8 cellular contexts compared by ENCODE assay signal in genomic region chr11:65540290-65541092, GRCh38. TPM values are rescaled to one million over a fixed set of nuclear protein-coding genes. Genes with fewer than 3 reads are reported as not detected.
A peak's percentile ranks its signal among the peaks of the same experiment; 100 is the strongest.
DNase-seq lines count a peak whose midpoint lies in the region; ATAC-seq and TF ChIP-seq lines count a peak whose summit lies in the region.

No MANE protein-coding gene starts in this region.

- peak overlapping the region; percentile 3 to 82; a peak in 3 of 4 replicates for H4K8ac ChIP-seq in IMR-90 (ENCODE audit: low read depth in 2 of 2, low read length in 2 of 2)

- no peak overlapping the region for H3K18ac ChIP-seq in IMR-90 (ENCODE audit: low read depth, low read length)

- H3K4ac ChIP-seq in IMR-90 (ENCODE audit: low read depth, low read length) = peak overlapping the region; percentile 88

- H3K4me1 Mint-ChIP-seq in activated naive CD4-positive, alpha-beta T cell treated with anti-CD3 and anti-CD28 coated beads, Interleukin-2, amount 10 ng/mL, durations not matched to agents 7 days and 5 days = peaks cover 20% of the 10 kb centered on the region
- H3K4me1 Mint-ChIP-seq in osteocyte (ENCODE audit: unreplicated experiment) = peaks cover 18% of the 10 kb centered on the region

- peaks cover 14% of the 10 kb centered on the region for H3K36me3 Mint-ChIP-seq in activated naive CD4-positive, alpha-beta T cell treated with anti-CD3 and anti-CD28 coated beads, Interleukin-2, amount 10 ng/mL, durations not matched to agents 7 days and 5 days
- H3K36me3 Mint-ChIP-seq in osteocyte (ENCODE audit: unreplicated experiment) = peaks cover 22% of the 10 kb centered on the region

- peak; percentile 56 for ATAC-seq in GM21528 (IDR thresholded peaks at IDR 0.05; ENCODE audit: low FRiP score, unreplicated experiment)
- peak; percentile 94 for ATAC-seq in IMR-90 (ENCODE audit: low read depth)
- ATAC-seq in thoracic aorta (ENCODE audit: insufficient number of reproducible peaks, low FRiP score, low read depth) = peak; percentile 66

- H3K27ac Mint-ChIP-seq in activated naive CD4-positive, alpha-beta T cell treated with anti-CD3 and anti-CD28 coated beads, Interleukin-2, amount 10 ng/mL, durations not matched to agents 7 days and 5 days = peak overlapping the region; percentile 89
- peak overlapping the region; percentile 63 for H3K27ac Mint-ChIP-seq in osteocyte (ENCODE audit: unreplicated experiment)

- peak overlapping the region; percentile 45; the same call in 1 of the 2 replicates for H3K9ac ChIP-seq in IMR-90 (ENCODE audit: low read depth, low read length)

- TF ChIP-seq RAD21 in IMR-90 (IDR thresholded peaks at IDR 0.05; ENCODE audit: low read length) = peak; percentile 77

- peak overlapping the region; percentile 79 for H2BK120ac ChIP-seq in IMR-90 (ENCODE audit: low read depth, low read length)

- peak overlapping the region; percentile 100 for H2AFZ ChIP-seq in IMR-90 (replicated peaks; ENCODE audit: low read length, poor library complexity)

- H3K4me2 ChIP-seq in IMR-90 (ENCODE audit: low read depth, low read length) = peak overlapping the region; percentile 93

- dilution Hi-C loops in IMR-90 (cut with HindIII; ENCODE audit: low sequenced_read_pairs, unreplicated experiment) = no loop called here

- H3K4me3 ChIP-seq in IMR-90 (ENCODE audit: insufficient read depth, low read depth, low read length) (peak overlapping the region; percentile 59), thoracic aorta (peak overlapping the region; percentile 71)

- no peak overlapping the region for H2BK20ac ChIP-seq in IMR-90 (ENCODE audit: low read depth, low read length)

- peak overlapping the region; percentile 81 for H3K4me3 Mint-ChIP-seq in activated naive CD4-positive, alpha-beta T cell treated with anti-CD3 and anti-CD28 coated beads, Interleukin-2, amount 10 ng/mL, durations not matched to agents 7 days and 5 days
- H3K4me3 Mint-ChIP-seq in osteocyte (ENCODE audit: unreplicated experiment) = peak overlapping the region; percentile 71

- H2AK5ac ChIP-seq in IMR-90 (ENCODE audit: low read depth, low read length) = peak overlapping the region; percentile 63; the same call in 1 of the 2 replicates

- no peak overlapping the region; the same call in 1 of the 2 replicates for H4K91ac ChIP-seq in IMR-90 (ENCODE audit: insufficient read depth, low read depth, low read length)

- H3K27me3 Mint-ChIP-seq in activated naive CD4-positive, alpha-beta T cell treated with anti-CD3 and anti-CD28 coated beads, Interleukin-2, amount 10 ng/mL, durations not matched to agents 7 days and 5 days = no peaks in the 10 kb centered on the region
- no peaks in the 10 kb centered on the region for H3K27me3 Mint-ChIP-seq in osteocyte (ENCODE audit: unreplicated experiment)

- DNase-seq in Daoy (ENCODE audit: low read depth) = peak; percentile 93
- peak; percentile 82 for DNase-seq in IMR-90
- peak; percentile 80 for DNase-seq in SK-N-DZ (ENCODE audit: low spot score)
- peak; percentile 92 for DNase-seq in activated naive CD4-positive, alpha-beta T cell treated with anti-CD3 and anti-CD28 coated beads, Interleukin-2, amount 10 ng/mL, durations not matched to agents 7 days and 5 days
- DNase-seq in globus pallidus (ENCODE audit: low spot score) = peak; percentile 90
- peak; percentile 97 for DNase-seq in osteocyte (ENCODE audit: extremely low spot score, unreplicated experiment)
- peak; percentile 59 for DNase-seq in thoracic aorta (ENCODE audit: low spot score)

- peak overlapping the region; percentile 85; the same call in 1 of the 2 replicates for H3K23ac ChIP-seq in IMR-90 (ENCODE audit: low read depth, low read length)

- H3K79me1 ChIP-seq in IMR-90 (ENCODE audit: low read depth in 1 of 2, low read length in 2 of 2) = peaks cover 0 to 14% of the 10 kb centered on the region in 2 experiments; a peak in 3 of 4 replicates

- in situ Hi-C loops in IMR-90 (cut with MboI; ENCODE audit: low sequenced_read_pairs) = no loop called here

- no peaks in the 10 kb centered on the region; the same call in 1 of the 2 replicates for H3K9me1 ChIP-seq in IMR-90 (ENCODE audit: insufficient read depth, low read length)

- BruUV-seq in IMR-90 (replicated peaks; lab: Mats Ljungman, UMichigan) = no TSS peak

- POLR2A ChIA-PET in IMR-90 (lab: Charles Lee; ENCODE audit: unreplicated experiment) = interaction anchor here (0.5 to 0.6 kb wide), 2 partner anchors 10 to 47 kb away, joined by 3 to 4 read pairs; no protein-coding TSS in a partner anchor

- H2AK9ac ChIP-seq in IMR-90 (replicated peaks; ENCODE audit: low read depth, low read length, poor library complexity) = peak overlapping the region; percentile 96

- peaks cover 14% of the 10 kb centered on the region; the same call in 1 of the 2 replicates for H4K20me1 ChIP-seq in IMR-90 (ENCODE audit: insufficient read depth, low read length)

- no peaks in the 10 kb centered on the region for H3K9me3 Mint-ChIP-seq in activated naive CD4-positive, alpha-beta T cell treated with anti-CD3 and anti-CD28 coated beads, Interleukin-2, amount 10 ng/mL, durations not matched to agents 7 days and 5 days
- no peaks in the 10 kb centered on the region for H3K9me3 Mint-ChIP-seq in osteocyte (ENCODE audit: unreplicated experiment)

- H3K27ac ChIP-seq in IMR-90 (ENCODE audit: insufficient read depth, low read length) (peak overlapping the region; percentile 73), thoracic aorta (peak overlapping the region; percentile 79)

- 0 out of 2 replicates have a peak overlapping the region, but pooled peaks have one; percentile 24 for H3K56ac ChIP-seq in IMR-90 (ENCODE audit: extremely low read depth, insufficient read depth, low read length)

- no peak for TF ChIP-seq POLR2A in IMR-90 (IDR thresholded peaks at IDR 0.05; ENCODE audit: low read depth, low read length)

- H3K36me3 ChIP-seq in IMR-90 (ENCODE audit: control insufficient read depth, insufficient read depth, low read length) (peaks cover 42% of the 10 kb centered on the region), thoracic aorta (peaks cover 36% of the 10 kb centered on the region)

- CTCF ChIA-PET in IMR-90 (lab: Yijun Ruan, JAX) = interaction anchor here (0.7 to 2.8 kb wide), 9 partner anchors 9 to 80 kb away, joined by 3 to 15 read pairs (median 7); partner anchors contain the start of genes FAM89B, SCYL1 and ZNRD2
- CTCF ChIA-PET in activated naive CD4-positive, alpha-beta T cell treated with anti-CD3 and anti-CD28 coated beads, Interleukin-2, amount 10 ng/mL, durations not matched to agents 7 days and 5 days (lab: Charles Lee) = interaction anchor here (0.8 to 3.9 kb wide), 27 partner anchors 8 to 266 kb away, joined by 3 to 95 read pairs (median 5); partner anchors contain the start of genes EHBP1L1, FAM89B, MAP3K11 and SCYL1

- 0 out of 2 replicates have a peak overlapping the region, but pooled peaks have one; percentile 5 for H3K14ac ChIP-seq in IMR-90 (replicated peaks; ENCODE audit: low read depth, low read length)

- peak overlapping the region; percentile 78 for H2BK5ac ChIP-seq in IMR-90 (ENCODE audit: low read depth, low read length, poor library complexity, severe bottlenecking)

- H3K27me3 ChIP-seq in IMR-90 (ENCODE audit: control insufficient read depth, insufficient read depth, low read length) = no peaks in the 10 kb centered on the region
- no peaks in the 10 kb centered on the region for H3K27me3 ChIP-seq in thoracic aorta (replicated peaks; ENCODE audit: insufficient read depth)

- intact Hi-C loops in IMR-90 (cut with micrococcal nuclease) = loop anchor here (1.0 kb wide), 2 partner anchors 17 to 30 kb away; partner anchors contain the start of gene ZNRD2

- TF ChIP-seq CTCF in IMR-90 (conservative IDR thresholded peaks at IDR 0.05; ENCODE audit: low read depth, low read length) (peak; percentile 88), osteocyte (IDR thresholded peaks at IDR 0.05) (peak; percentile 96), thoracic aorta (IDR thresholded peaks at IDR 0.05) (peak; percentile 77)

- H3K9me3 ChIP-seq in IMR-90 (ENCODE audit: control insufficient read depth, insufficient read depth, low read length) (no peaks in the 10 kb centered on the region), thoracic aorta (no peaks in the 10 kb centered on the region)

- H3K4me1 ChIP-seq in IMR-90 (ENCODE audit: control insufficient read depth, insufficient read depth, low read length) (peaks cover 5% of the 10 kb centered on the region; the same call in 1 of the 2 replicates), thoracic aorta (ENCODE audit: control insufficient read depth in 1 of 2, low read depth in 2 of 2) (peaks cover 10 to 26% of the 10 kb centered on the region in 2 donors)

- 1% methylated on average over 29 of the region's 78 CpGs; no CpG with 5 or more reads in 1 of the 2 experiments for WGBS in IMR-90 (ENCODE audit: extremely low coverage in 2 of 2, insufficient read length in 1 of 2), 2 experiments

- no peak overlapping the region for H2BK15ac ChIP-seq in IMR-90 (ENCODE audit: low read depth, low read length)

- no peak overlapping the region for H4K5ac ChIP-seq in IMR-90 (ENCODE audit: low read depth, low read length)

RNA-seq across cellular contexts. Expression of gene SCYL1, which starts 15.6 kb away (rescaled TPM):
- total RNA-seq in Daoy (2014; rRNA removed; shearing (Covaris generic)) = 69.4 and 84.5 TPM in 2 replicates
- total RNA-seq in IMR-90 (2012; rRNA removed) (95.8 and 96.4 TPM in 2 replicates), osteocyte (103 and 104 TPM in 2 replicates), thoracic aorta (100 to 1,000 TPM in 1 of 2 donors, 10 to 100 TPM in 1; 96.8 to 106 TPM)
- polyA plus RNA-seq in IMR-90 (2012; rRNA removed) = 150 and 172 TPM in 2 replicates
- polyA plus RNA-seq in IMR-90 (2012; cell fraction: cytosol; rRNA removed) = 166 and 172 TPM in 2 replicates
- 173 and 359 TPM in 2 replicates for polyA plus RNA-seq in IMR-90 (2012; cell fraction: nucleus; rRNA removed; ENCODE audit: low replicate concordance)
- polyA plus RNA-seq in SK-N-DZ (2014; cell fraction: cytosol; rRNA removed) = 32.7 and 42.1 TPM in 2 replicates
- 92.4 and 96.0 TPM in 2 replicates for polyA plus RNA-seq in SK-N-DZ (2014; cell fraction: nucleus; rRNA removed)

RNA-seq across cellular contexts. Expression of gene LTBP3, which starts 17.7 kb away (rescaled TPM):
- 31.0 and 49.4 TPM in 2 replicates for total RNA-seq in Daoy (2014; rRNA removed; shearing (Covaris generic))
- 6.6 and 8.3 TPM in 2 replicates for total RNA-seq in IMR-90 (2012; rRNA removed)
- 145 and 216 TPM in 2 replicates for polyA plus RNA-seq in IMR-90 (2012; rRNA removed)
- 229 and 255 TPM in 2 replicates for polyA plus RNA-seq in IMR-90 (2012; cell fraction: cytosol; rRNA removed)
- polyA plus RNA-seq in IMR-90 (2012; cell fraction: nucleus; rRNA removed; ENCODE audit: low replicate concordance) = 685 and 1,572 TPM in 2 replicates
- polyA plus RNA-seq in SK-N-DZ (2014; cell fraction: cytosol; rRNA removed) = 7.7 and 11.5 TPM in 2 replicates
- 41.4 and 60.9 TPM in 2 replicates for polyA plus RNA-seq in SK-N-DZ (2014; cell fraction: nucleus; rRNA removed)
- 219 and 256 TPM in 2 replicates for total RNA-seq in osteocyte
- 100 to 1,000 TPM; 492 to 512 TPM for total RNA-seq in thoracic aorta

RNA-seq across cellular contexts. Expression of gene ZNRD2, which starts 29.8 kb away (rescaled TPM):
- 77.3 and 117 TPM in 2 replicates for total RNA-seq in Daoy (2014; rRNA removed; shearing (Covaris generic))
- 69.7 and 75.6 TPM in 2 replicates for total RNA-seq in IMR-90 (2012; rRNA removed)
- polyA plus RNA-seq in IMR-90 (2012; rRNA removed) = 90.3 and 113 TPM in 2 replicates
- 68.6 and 112 TPM in 2 replicates for polyA plus RNA-seq in IMR-90 (2012; cell fraction: cytosol; rRNA removed)
- polyA plus RNA-seq in IMR-90 (2012; cell fraction: nucleus; rRNA removed; ENCODE audit: low replicate concordance) = 56.1 and 132 TPM in 2 replicates
- 68.9 and 74.6 TPM in 2 replicates for polyA plus RNA-seq in SK-N-DZ (2014; cell fraction: cytosol; rRNA removed)
- 51.2 and 87.1 TPM in 2 replicates for polyA plus RNA-seq in SK-N-DZ (2014; cell fraction: nucleus; rRNA removed)
- total RNA-seq in osteocyte = 31.3 and 32.7 TPM in 2 replicates
- total RNA-seq in thoracic aorta = 10 to 100 TPM; 38.4 to 51.7 TPM

RNA-seq across cellular contexts. Expression of gene FAM89B, which starts 31.8 kb away (rescaled TPM):
- 23.7 and 30.2 TPM in 2 replicates for total RNA-seq in Daoy (2014; rRNA removed; shearing (Covaris generic))
- total RNA-seq in IMR-90 (2012; rRNA removed) (12.0 and 14.2 TPM in 2 replicates), osteocyte (84.2 and 92.1 TPM in 2 replicates), thoracic aorta (100 to 1,000 TPM in 1 of 2 donors, 10 to 100 TPM in 1; 53.3 to 127 TPM)
- polyA plus RNA-seq in IMR-90 (2012; rRNA removed) = 65.5 and 86.6 TPM in 2 replicates
- polyA plus RNA-seq in IMR-90 (2012; cell fraction: cytosol; rRNA removed) = 20.7 and 84.1 TPM in 2 replicates
- polyA plus RNA-seq in IMR-90 (2012; cell fraction: nucleus; rRNA removed; ENCODE audit: low replicate concordance) = 26.4 and 80.1 TPM in 2 replicates
- polyA plus RNA-seq in SK-N-DZ (2014; cell fraction: cytosol; rRNA removed) = 59.4 and 85.8 TPM in 2 replicates
- 44.3 and 61.6 TPM in 2 replicates for polyA plus RNA-seq in SK-N-DZ (2014; cell fraction: nucleus; rRNA removed)

RNA-seq across cellular contexts. Expression of gene EHBP1L1, which starts 35.4 kb away (rescaled TPM):
- total RNA-seq in Daoy (2014; rRNA removed; shearing (Covaris generic)) = 30.9 and 34.2 TPM in 2 replicates
- total RNA-seq in IMR-90 (2012; rRNA removed) (10.0 and 13.3 TPM in 2 replicates), osteocyte (39.7 and 42.6 TPM in 2 replicates), thoracic aorta (100 to 1,000 TPM; 286 to 395 TPM)
- polyA plus RNA-seq in IMR-90 (2012; rRNA removed) = 27.4 and 29.0 TPM in 2 replicates
- polyA plus RNA-seq in IMR-90 (2012; cell fraction: cytosol; rRNA removed) = 13.2 and 27.4 TPM in 2 replicates
- polyA plus RNA-seq in IMR-90 (2012; cell fraction: nucleus; rRNA removed; ENCODE audit: low replicate concordance) = 82.3 and 155 TPM in 2 replicates
- polyA plus RNA-seq in SK-N-DZ (2014; cell fraction: cytosol; rRNA removed) = 4.4 and 10.3 TPM in 2 replicates
- polyA plus RNA-seq in SK-N-DZ (2014; cell fraction: nucleus; rRNA removed) = 6.3 and 10.7 TPM in 2 replicates

Comparison
In these comparisons a context has a peak if more than half of its experiments do, and no peak if none do; other contexts are left out.
1. Peak in every context shown above with its lines: DNase-seq, ATAC-seq, H3K4me3 ChIP-seq and H3K27ac ChIP-seq.